In the genomic region with DNA sequence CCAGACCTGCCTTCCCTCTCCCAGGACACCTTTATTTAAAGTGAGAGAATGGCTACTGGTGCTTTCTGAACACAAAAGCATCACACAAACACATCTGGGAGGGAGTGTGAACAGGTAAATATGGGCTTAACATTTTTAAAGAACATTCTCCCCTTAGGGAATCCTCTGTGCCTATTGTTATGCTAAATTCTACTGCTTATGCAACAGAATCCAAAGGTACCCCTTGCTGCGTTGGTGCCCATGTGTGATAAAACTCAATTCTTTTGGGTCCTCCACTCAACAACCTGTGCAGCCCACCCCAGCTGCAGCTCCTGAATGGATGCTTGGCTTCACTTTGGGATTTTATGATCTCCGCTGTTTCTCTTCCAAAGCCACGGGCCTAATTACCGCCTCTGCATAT, we compare ENCODE assay signal across 26 cellular contexts. TPM values are rescaled to one million over a fixed set of nuclear protein-coding genes. Genes with fewer than 3 reads are reported as not detected.
A peak's percentile ranks its signal among the peaks of the same experiment; 100 is the strongest.
DNase-seq lines count a peak whose midpoint lies in the region; ATAC-seq and TF ChIP-seq lines count a peak whose summit lies in the region.
"Had no signal": no experiment of that assay in that cellular context is flagged by ENCODE, and none has a peak within 500 bp of the region (broad histone marks: within the 10 kb centered on the region; RNA-seq: fewer than 3 reads in every experiment).

No MANE protein-coding gene starts in this region.

- no peaks in the 10 kb centered on the region for H4K20me1 ChIP-seq in BLaER1

- peak overlapping the region; percentile 63 for H3K27ac ChIP-seq in BLaER1
- H3K27ac ChIP-seq: SJSA1 had no signal

- H3K27me3 Mint-ChIP-seq in glutamatergic neuron (ENCODE audit: unreplicated experiment) = peaks cover 6% of the 10 kb centered on the region
- peaks cover 5% of the 10 kb centered on the region for H3K27me3 Mint-ChIP-seq in activated naive CD4-positive, alpha-beta T cell treated with anti-CD3 and anti-CD28 coated beads for 36 hours (ENCODE audit: low read depth)
- peaks cover 47% of the 10 kb centered on the region for H3K27me3 Mint-ChIP-seq in stimulated activated naive CD8-positive, alpha-beta T cell treated with anti-CD3 and anti-CD28 coated beads, Interleukin-15, amount 100 ng/mL, for 72 hours

- H3K9ac ChIP-seq in BLaER1 = no peak overlapping the region

- intact Hi-C loops in activated naive CD4-positive, alpha-beta T cell treated with anti-CD3 and anti-CD28 coated beads for 36 hours (cut with micrococcal nuclease) = no loop called here

- H3K4me3 ChIP-seq in BLaER1 = no peak overlapping the region
- no peak overlapping the region for H3K4me3 ChIP-seq in H7 (ENCODE audit: insufficient read depth, low read depth, low read length)
- H3K4me3 ChIP-seq: GM12878, SJSA1 had no signal

- peaks cover 91% of the 10 kb centered on the region for H3K4me1 ChIP-seq in BLaER1
- H3K4me1 ChIP-seq: SJSA1 had no signal

- peaks cover 19% of the 10 kb centered on the region for H3K4me1 Mint-ChIP-seq in glutamatergic neuron (ENCODE audit: low read depth, unreplicated experiment)
- H3K4me1 Mint-ChIP-seq in activated naive CD4-positive, alpha-beta T cell treated with anti-CD3 and anti-CD28 coated beads for 36 hours (ENCODE audit: low read depth) = no peaks in the 10 kb centered on the region
- H3K4me1 Mint-ChIP-seq in stimulated activated naive CD8-positive, alpha-beta T cell treated with anti-CD3 and anti-CD28 coated beads, Interleukin-15, amount 100 ng/mL, for 72 hours = no peaks in the 10 kb centered on the region

- peaks cover 11% of the 10 kb centered on the region for H3K9me3 Mint-ChIP-seq in glutamatergic neuron (ENCODE audit: unreplicated experiment)
- no peaks in the 10 kb centered on the region for H3K9me3 Mint-ChIP-seq in activated naive CD4-positive, alpha-beta T cell treated with anti-CD3 and anti-CD28 coated beads for 36 hours
- H3K9me3 Mint-ChIP-seq in stimulated activated naive CD8-positive, alpha-beta T cell treated with anti-CD3 and anti-CD28 coated beads, Interleukin-15, amount 100 ng/mL, for 72 hours = no peaks in the 10 kb centered on the region
- H3K9me3 Mint-ChIP-seq: CD4-positive, alpha-beta T cell had no signal

- H3K9me3 ChIP-seq in BLaER1 = no peaks in the 10 kb centered on the region
- H3K9me3 ChIP-seq: SJSA1 had no signal

- CTCF ChIA-PET in activated naive CD4-positive, alpha-beta T cell treated with anti-CD3 and anti-CD28 coated beads for 36 hours (lab: Charles Lee) = no interaction called here

- no peak overlapping the region for H3K4me3 Mint-ChIP-seq in glutamatergic neuron (ENCODE audit: unreplicated experiment)
- no peak overlapping the region for H3K4me3 Mint-ChIP-seq in activated naive CD4-positive, alpha-beta T cell treated with anti-CD3 and anti-CD28 coated beads for 36 hours
- H3K4me3 Mint-ChIP-seq in stimulated activated naive CD8-positive, alpha-beta T cell treated with anti-CD3 and anti-CD28 coated beads, Interleukin-15, amount 100 ng/mL, for 72 hours = no peak overlapping the region
- H3K4me3 Mint-ChIP-seq: CD4-positive, alpha-beta T cell had no signal

- H3K4me2 ChIP-seq in BLaER1 = peak overlapping the region; percentile 64

- TF ChIP-seq CTCF in glutamatergic neuron (IDR thresholded peaks at IDR 0.05; ENCODE audit: partially characterized antibody, unreplicated experiment) = no peak

- H3K36me3 Mint-ChIP-seq in glutamatergic neuron (ENCODE audit: unreplicated experiment) = peaks cover 4% of the 10 kb centered on the region
- H3K36me3 Mint-ChIP-seq in activated naive CD4-positive, alpha-beta T cell treated with anti-CD3 and anti-CD28 coated beads for 36 hours (ENCODE audit: low read depth) = no peaks in the 10 kb centered on the region

- no peak for ATAC-seq in stimulated activated naive CD8-positive, alpha-beta T cell treated with anti-CD3 and anti-CD28 coated beads, Interleukin-15, amount 100 ng/mL, for 72 hours
- ATAC-seq: GM12878 had no signal

- no peaks in the 10 kb centered on the region for H3K36me3 ChIP-seq in BLaER1
- no peaks in the 10 kb centered on the region for H3K36me3 ChIP-seq in H7 (replicated peaks; ENCODE audit: control insufficient read depth, insufficient read depth, low read length)
- H3K36me3 ChIP-seq: SJSA1 had no signal

- peak; percentile 73 for DNase-seq in H7
- peak; percentile 35 for DNase-seq in NCI-H345 (lab: John Stamatoyannopoulos, UW)
- no peak for DNase-seq in glutamatergic neuron
- DNase-seq in activated naive CD4-positive, alpha-beta T cell treated with anti-CD3 and anti-CD28 coated beads for 36 hours = no peak
- no peak for DNase-seq in NCI-H2081 treated with DMSO at 0.1 percent for 48 hours (lab: John Stamatoyannopoulos, UW)
- DNase-seq in stimulated activated naive CD8-positive, alpha-beta T cell treated with anti-CD3 and anti-CD28 coated beads, Interleukin-15, amount 100 ng/mL, for 72 hours = no peak
- DNase-seq in activated effector memory CD4-positive, alpha-beta T cell treated with Interleukin-2 at 50 U/mL for 16 hours = no peak
- DNase-seq: 8988T; ACHN; CD4-positive, alpha-beta T cell; DMS53; IMR-90; NCI-H1048; NCI-H1417; NCI-H1694; NCI-H2029 treated with DMSO at 0.1 percent for 48 hours; NCI-H2171 treated with DMSO at 0.1 percent for 48 hours; NCI-H446; NCI-H524 treated with DMSO at 0.1 percent for 48 hours; NCI-H82; Right ventricle myocardium superior; RPMI8226; T-helper 1 cell had no signal

- H3K27me3 ChIP-seq in BLaER1 (no peaks in the 10 kb centered on the region), H7 (ENCODE audit: control insufficient read depth, insufficient read depth, low read length) (no peaks in the 10 kb centered on the region)
- H3K27me3 ChIP-seq: SJSA1 had no signal

- peak overlapping the region; percentile 2 for H3K27ac Mint-ChIP-seq in glutamatergic neuron (ENCODE audit: unreplicated experiment)
- no peak overlapping the region for H3K27ac Mint-ChIP-seq in activated naive CD4-positive, alpha-beta T cell treated with anti-CD3 and anti-CD28 coated beads for 36 hours
- H3K27ac Mint-ChIP-seq in stimulated activated naive CD8-positive, alpha-beta T cell treated with anti-CD3 and anti-CD28 coated beads, Interleukin-15, amount 100 ng/mL, for 72 hours = no peak overlapping the region
- H3K27ac Mint-ChIP-seq: CD4-positive, alpha-beta T cell had no signal

RNA-seq across cellular contexts. Expression of gene RHBDL3, which starts 23.8 kb away (rescaled TPM):
- 5.8 and 8.5 TPM in 2 replicates for total RNA-seq in H7 (2014; rRNA removed; shearing (Covaris generic))
- total RNA-seq in glutamatergic neuron (ENCODE audit: unreplicated experiment) = 124 TPM
- not detected for total RNA-seq in activated naive CD4-positive, alpha-beta T cell treated with anti-CD3 and anti-CD28 coated beads for 36 hours

RNA-seq across cellular contexts. Expression of gene C17orf75, which starts 52.5 kb away (rescaled TPM):
- 52.4 and 73.0 TPM in 2 replicates for total RNA-seq in H7 (2014; rRNA removed; shearing (Covaris generic))
- total RNA-seq in glutamatergic neuron (ENCODE audit: unreplicated experiment) = 48.9 TPM
- total RNA-seq in activated naive CD4-positive, alpha-beta T cell treated with anti-CD3 and anti-CD28 coated beads for 36 hours = 10 to 100 TPM; 25.3 to 26.6 TPM

Comparison
In these comparisons a context has a peak if more than half of its experiments do, and no peak if none do; other contexts are left out.
1. DNase-seq: peak in H7 (single experiment) and NCI-H345 (single experiment); none in glutamatergic neuron (single experiment), activated naive CD4-positive, alpha-beta T cell treated with anti-CD3 and anti-CD28 coated beads for 36 hours (single experiment), NCI-H2081 treated with DMSO at 0.1 percent for 48 hours (single experiment), stimulated activated naive CD8-positive, alpha-beta T cell treated with anti-CD3 and anti-CD28 coated beads, Interleukin-15, amount 100 ng/mL, for 72 hours (0 of 2) and activated effector memory CD4-positive, alpha-beta T cell treated with Interleukin-2 at 50 U/mL for 16 hours (single experiment).
2. RNA of gene RHBDL3, which starts 23.8 kb away (total RNA-seq): 124 TPM in glutamatergic neuron (single experiment); 5.8 to 8.5 TPM in H7 and not detected in activated naive CD4-positive, alpha-beta T cell treated with anti-CD3 and anti-CD28 coated beads for 36 hours; every median in the first group is over 10 times any median in the second.